Comparison of ENCODE assay signal across 31 cellular contexts in genomic region chr7:150860291-150860977, GRCh38. TPM values are rescaled to one million over a fixed set of nuclear protein-coding genes. Genes with fewer than 3 reads are reported as not detected.
A peak's percentile ranks its signal among the peaks of the same experiment; 100 is the strongest.
DNase-seq lines count a peak whose midpoint lies in the region; ATAC-seq and TF ChIP-seq lines count a peak whose summit lies in the region.
"Had no signal": no experiment of that assay in that cellular context is flagged by ENCODE, and none has a peak within 500 bp of the region (broad histone marks: within the 10 kb centered on the region; RNA-seq: fewer than 3 reads in every experiment).

No MANE protein-coding gene starts in this region.

- H3K4me3 Mint-ChIP-seq in endodermal cell, result no peak overlapping the region
- H3K4me3 Mint-ChIP-seq: activated naive CD4-positive, alpha-beta T cell treated with anti-CD3 and anti-CD28 coated beads, Interleukin-2, amount 50 U/mL, for 24 hours; activated T-cell treated with anti-CD3 and anti-CD28 coated beads, Interleukin-2, amount 50 U/mL, for 72 hours had no signal

- H3K9me3 Mint-ChIP-seq in endodermal cell, result no peaks in the 10 kb centered on the region
- H3K9me3 Mint-ChIP-seq: activated naive CD4-positive, alpha-beta T cell treated with anti-CD3 and anti-CD28 coated beads, Interleukin-2, amount 50 U/mL, for 24 hours; activated T-cell treated with anti-CD3 and anti-CD28 coated beads, Interleukin-2, amount 50 U/mL, for 72 hours had no signal

- H3K27me3 Mint-ChIP-seq in endodermal cell (ENCODE audit: insufficient read depth), result peaks cover 2% of the 10 kb centered on the region

- H3K9ac ChIP-seq in endodermal cell (ENCODE audit: extremely low read depth, low read length, poor library complexity, severe bottlenecking), result no peak overlapping the region

- TF ChIP-seq POLR2A in spleen (IDR thresholded peaks at IDR 0.05), result no peak

- intact Hi-C loops in right cardiac atrium (cut with DNase I), result loop anchor here in 1 of 4 donors (10.0 kb wide), 1 partner anchor 64 kb away; no protein-coding TSS in a partner anchor
- intact Hi-C loops in Right ventricle myocardium superior (cut with DNase I), result loop anchor here (5.0 kb wide), 1 partner anchor 83 kb away; no protein-coding TSS in a partner anchor
- intact Hi-C loops in spleen (cut with DNase I; ENCODE audit: low total_unique reads), result no loop called here

- H3K27ac Mint-ChIP-seq in endodermal cell, result no peak overlapping the region
- H3K27ac Mint-ChIP-seq: activated naive CD4-positive, alpha-beta T cell treated with anti-CD3 and anti-CD28 coated beads, Interleukin-2, amount 50 U/mL, for 24 hours; activated T-cell treated with anti-CD3 and anti-CD28 coated beads, Interleukin-2, amount 50 U/mL, for 72 hours had no signal

- H3K36me3 ChIP-seq in endodermal cell (ENCODE audit: control insufficient read depth, insufficient read depth, low read length) (no peaks in the 10 kb centered on the region), lung (ENCODE audit: control insufficient read depth in 2 of 2, insufficient read depth in 2 of 2, low read length in 2 of 2) (no peaks in the 10 kb centered on the region), spleen (no peaks in the 10 kb centered on the region)
- H3K36me3 ChIP-seq: cardiac muscle cell, prostate gland, SJSA1, uterus had no signal

- no peaks in the 10 kb centered on the region for H3K4me1 ChIP-seq in right cardiac atrium (ENCODE audit: control insufficient read depth, insufficient read depth, low read length)
- H3K4me1 ChIP-seq in endodermal cell (ENCODE audit: control insufficient read depth, insufficient read depth, low read length), result no peaks in the 10 kb centered on the region
- no peaks in the 10 kb centered on the region for H3K4me1 ChIP-seq in lung (ENCODE audit: control insufficient read depth in 2 of 2, insufficient read depth in 2 of 2, low read length in 2 of 2)
- no peaks in the 10 kb centered on the region for H3K4me1 ChIP-seq in spleen
- H3K4me1 ChIP-seq: prostate gland, SJSA1, uterus had no signal

- H3K27ac ChIP-seq in right cardiac atrium (ENCODE audit: low read length), result no peak overlapping the region
- no peak overlapping the region for H3K27ac ChIP-seq in endodermal cell (ENCODE audit: low read depth, low read length)
- H3K27ac ChIP-seq in lung (ENCODE audit: low read depth in 1 of 2, low read length in 1 of 2), result no peak overlapping the region
- no peak overlapping the region for H3K27ac ChIP-seq in spleen
- H3K27ac ChIP-seq: C4-2B, cardiac muscle cell, prostate gland, SJSA1, skin epidermis, uterus had no signal

- H3K4me1 Mint-ChIP-seq in endodermal cell, result no peaks in the 10 kb centered on the region
- H3K4me1 Mint-ChIP-seq: activated naive CD4-positive, alpha-beta T cell treated with anti-CD3 and anti-CD28 coated beads, Interleukin-2, amount 50 U/mL, for 24 hours had no signal

- no peaks in the 10 kb centered on the region for H3K9me3 ChIP-seq in right cardiac atrium (ENCODE audit: control insufficient read depth, low read length)
- no peaks in the 10 kb centered on the region for H3K9me3 ChIP-seq in endodermal cell (ENCODE audit: control insufficient read depth, low read length)
- H3K9me3 ChIP-seq in lung (ENCODE audit: control insufficient read depth in 2 of 2, insufficient read depth in 1 of 2, low read length in 1 of 2), result no peaks in the 10 kb centered on the region
- no peaks in the 10 kb centered on the region for H3K9me3 ChIP-seq in spleen
- H3K9me3 ChIP-seq: mucosa of descending colon, prostate gland, SJSA1, uterus had no signal

- H3K27me3 ChIP-seq in right cardiac atrium (ENCODE audit: control insufficient read depth, insufficient read depth), result no peaks in the 10 kb centered on the region
- no peaks in the 10 kb centered on the region for H3K27me3 ChIP-seq in endodermal cell (ENCODE audit: control insufficient read depth, insufficient read depth, low read length, poor library complexity, severe bottlenecking)
- H3K27me3 ChIP-seq in lung (ENCODE audit: control insufficient read depth, insufficient read depth), result no peaks in the 10 kb centered on the region
- peaks cover 0 to 34% (median 0%) of the 10 kb centered on the region in 7 donors for H3K27me3 ChIP-seq in spleen (replicated peaks in 1 of 7)
- H3K27me3 ChIP-seq: cardiac muscle cell, uterus had no signal

- DNase-seq in right cardiac atrium, result no peak
- no peak for DNase-seq in Right ventricle myocardium superior
- DNase-seq in endodermal cell, result peak; percentile 38
- DNase-seq in lung (ENCODE audit: low spot score), result peak; percentile 22
- no peak for DNase-seq in NCI-H345 (lab: John Stamatoyannopoulos, UW)
- DNase-seq in spleen, result no peak
- DNase-seq: activated T-cell treated with anti-CD3 and anti-CD28 coated beads, Interleukin-2, amount 50 U/mL, for 72 hours; anterior cingulate cortex; Calu3; dermis blood vessel endothelial cell; DND-41; GOT3; Karpas-422; mucosa of descending colon; NCI-H187; NCI-H2171 treated with DMSO at 0.1 percent for 48 hours; NCI-H526; stimulated activated CD4-positive, alpha-beta T cell treated with anti-CD3 and anti-CD28 coated beads, Interleukin-1b, Interleukin-23, amount 100 ng/mL, for 48 hours; uterus had no signal

- H3K4me3 ChIP-seq in right cardiac atrium (ENCODE audit: low read length) (no peak overlapping the region), endodermal cell (ENCODE audit: low read length) (no peak overlapping the region), lung (no peak overlapping the region), spleen (no peak overlapping the region)
- H3K4me3 ChIP-seq: cardiac muscle cell, mucosa of descending colon, prostate gland, SJSA1, skin epidermis, uterus had no signal

- H3K36me3 Mint-ChIP-seq in endodermal cell (ENCODE audit: low read depth), result no peaks in the 10 kb centered on the region
- H3K36me3 Mint-ChIP-seq: activated naive CD4-positive, alpha-beta T cell treated with anti-CD3 and anti-CD28 coated beads, Interleukin-2, amount 50 U/mL, for 24 hours had no signal

- 62% methylated on average over 14 of the region's 14 CpGs for WGBS in right cardiac atrium
- WGBS in endodermal cell (ENCODE audit: insufficient coverage in 1 of 2, insufficient read length in 1 of 2), 2 experiments, result 80 to 90% methylated on average over 10 to 14 of the region's 14 CpGs
- 76 to 81% methylated on average over 14 of the region's 14 CpGs for WGBS in lung, 2 donors
- WGBS in spleen, 5 donors, result 64 to 84% (median 78%) methylated on average over 7 to 14 of the region's 14 CpGs

- ATAC-seq in right cardiac atrium (peak; percentile 23 to 39), Right ventricle myocardium superior (ENCODE audit: poor library complexity) (no peak), lung (ENCODE audit: insufficient read depth, low FRiP score) (no peak), HG03159 (IDR thresholded peaks at IDR 0.05; ENCODE audit: unreplicated experiment) (no peak)
- ATAC-seq: activated T-cell treated with anti-CD3 and anti-CD28 coated beads, Interleukin-2, amount 50 U/mL, for 72 hours; mucosa of descending colon; Panc1 had no signal

- TF ChIP-seq CTCF in endodermal cell (conservative IDR thresholded peaks at IDR 0.05) (no peak), lung (IDR thresholded peaks at IDR 0.05; ENCODE audit: control extremely low read depth, extremely low read depth) (no peak), spleen (IDR thresholded peaks at IDR 0.05 in 8 of 11, conservative IDR thresholded peaks at IDR 0.05 in 3 of 11) (peak in 1 of 11 experiments; percentile 14)

RNA-seq across cellular contexts. Expression of gene AOC1, which starts 8.1 kb away (rescaled TPM):
- total RNA-seq in right cardiac atrium, result under 1 TPM in 2 of 4 donors, not detected in 2; 0.17 to 0.40 TPM
- not detected for polyA plus RNA-seq in right cardiac atrium
- total RNA-seq in Right ventricle myocardium superior, result not detected
- total RNA-seq in endodermal cell, result not detected
- polyA plus RNA-seq in endodermal cell (2013, experiment 1 of 2), result not detected
- not detected for polyA plus RNA-seq in endodermal cell (2013, experiment 2 of 2)
- under 1 TPM; 0.48 to 0.92 TPM for total RNA-seq in lung
- 1 to 10 TPM in 1 of 2 donors, under 1 TPM in 1; 0.35 to 1.3 TPM for polyA plus RNA-seq in lung
- total RNA-seq in spleen, result 1 to 10 TPM in 2 of 7 donors, under 1 TPM in 3, not detected in 2; 0.36 to 2.5 (median 0.79) TPM
- polyA plus RNA-seq in spleen, result 1 to 10 TPM in 1 of 3 donors, under 1 TPM in 2; 0.03 to 1.1 (median 0.39) TPM
- total RNA-seq: activated CD8-positive, alpha-beta memory T cell treated with anti-CD3 and anti-CD28 coated beads for 36 hours; activated T-cell treated with anti-CD3 and anti-CD28 coated beads, Interleukin-2, amount 50 U/mL, for 72 hours; dermis blood vessel endothelial cell; endothelial cell of umbilical vein; SJSA1; T-helper 1 cell treated with Interleukin-12 subunit alpha and Interleukin-12 subunit beta and Interleukin-4 antibody, amounts not matched to agents 30 ng/mL and 1 ng/mL, for 36 hours had no signal
- polyA plus RNA-seq: AG04450, cardiac muscle cell, endothelial cell of umbilical vein had no signal

RNA-seq across cellular contexts. Expression of gene TMEM176A, which starts 59.9 kb away (rescaled TPM):
- total RNA-seq in right cardiac atrium (100 to 1,000 TPM in 2 of 4 donors, 10 to 100 TPM in 2; 50.8 to 167 (median 126) TPM), Right ventricle myocardium superior (27.1 TPM), endodermal cell (not detected), lung (10 to 100 TPM; 18.3 to 33.1 TPM), spleen (10 to 100 TPM; 28.6 to 84.6 (median 57.1) TPM)
- polyA plus RNA-seq in right cardiac atrium (51.6 TPM), lung (10 to 100 TPM; 21.3 to 25.4 TPM), spleen (10 to 100 TPM; 52.5 to 77.9 (median 62.9) TPM)
- 9.8 TPM for polyA plus RNA-seq in endodermal cell (2013, experiment 1 of 2)
- polyA plus RNA-seq in endodermal cell (2013, experiment 2 of 2), result 7.0 TPM
- total RNA-seq: activated CD8-positive, alpha-beta memory T cell treated with anti-CD3 and anti-CD28 coated beads for 36 hours; dermis blood vessel endothelial cell; endothelial cell of umbilical vein; SJSA1; T-helper 1 cell treated with Interleukin-12 subunit alpha and Interleukin-12 subunit beta and Interleukin-4 antibody, amounts not matched to agents 30 ng/mL and 1 ng/mL, for 36 hours had no signal
- polyA plus RNA-seq: endothelial cell of umbilical vein had no signal

Comparison
In these comparisons a context has a peak if more than half of its experiments do, and no peak if none do; other contexts are left out.
1. ATAC-seq: peak in right cardiac atrium (2 of 2); none in Right ventricle myocardium superior (single experiment), lung (single experiment) and HG03159 (single experiment).
2. DNase-seq: peak in endodermal cell (single experiment) and lung (single experiment); none in right cardiac atrium (0 of 3), Right ventricle myocardium superior (single experiment), NCI-H345 (single experiment) and spleen (single experiment).
3. RNA of gene TMEM176A, which starts 59.9 kb away (total RNA-seq): 50.8 to 167 TPM in right cardiac atrium, 28.6 to 84.6 TPM in spleen, 18.3 to 33.1 TPM in lung and 27.1 TPM in Right ventricle myocardium superior (single experiment); not detected in endodermal cell; every median in the first group is over 10 times any median in the second.